24 cellular contexts compared by ENCODE assay signal in genomic region chr11:134398079-134398444, GRCh38. TPM values are rescaled to one million over a fixed set of nuclear protein-coding genes. Genes with fewer than 3 reads are reported as not detected.
DNase-seq lines count a peak whose midpoint lies in the region; FAIRE-seq and TF ChIP-seq lines count a peak whose summit lies in the region.
"Had no signal": no experiment of that assay in that cellular context is flagged by ENCODE, and none has a peak within 500 bp of the region (broad histone marks: within the 10 kb centered on the region; RNA-seq: fewer than 3 reads in every experiment).

No MANE protein-coding gene starts in this region.

- intact Hi-C loops in transverse colon (cut with DNase I; ENCODE audit: low total_unique reads), result no loop called here

- H3K4me3 ChIP-seq in LNCaP clone FGC (ENCODE audit: low read depth, low read length) (no peak overlapping the region), transverse colon (no peak overlapping the region), small intestine (ENCODE audit: low read depth in 1 of 2, low read length in 2 of 2) (no peak overlapping the region)
- H3K4me3 ChIP-seq: esophagus squamous epithelium, heart left ventricle had no signal

- H3K27me3 ChIP-seq in transverse colon, result peaks cover 18% of the 10 kb centered on the region
- H3K27me3 ChIP-seq in small intestine (ENCODE audit: control insufficient read depth in 2 of 2, insufficient read depth in 2 of 2, low read length in 2 of 2), result peaks cover 0 to 3% of the 10 kb centered on the region in 2 donors

- TF ChIP-seq CTCF in LNCaP clone FGC (IDR thresholded peaks at IDR 0.05; ENCODE audit: control insufficient read depth, extremely low read depth, insufficient read depth), result no peak
- TF ChIP-seq CTCF in transverse colon (IDR thresholded peaks at IDR 0.05), result no peak

- 77% methylated on average over 11 of the region's 11 CpGs; no CpG with 5 or more reads in 1 of the 2 donors for WGBS in transverse colon (ENCODE audit: low coverage in 1 of 2), 2 donors
- WGBS in small intestine, 3 donors, result 61 to 73% (median 72%) methylated on average over 11 of the region's 11 CpGs

- in situ Hi-C loops in transverse colon (cut with MboI; ENCODE audit: low pct_ligation_motif_present in 1 of 4, low pct_unique_long_range_greater_than_20kb in 1 of 4, low sequenced_read_pairs in 3 of 4), result no loop called here

- no peak for TF ChIP-seq POLR2A in transverse colon (IDR thresholded peaks at IDR 0.05)

- FAIRE-seq in urothelium cell line (lab: Jason Lieb, UNC) (no peak), small intestine (lab: Jason Lieb, UNC) (no peak)
- FAIRE-seq: A204.1 had no signal

- no peaks in the 10 kb centered on the region for H3K36me3 ChIP-seq in transverse colon
- no peaks in the 10 kb centered on the region for H3K36me3 ChIP-seq in small intestine (ENCODE audit: control insufficient read depth in 2 of 2, insufficient read depth in 2 of 2, low read length in 2 of 2)
- H3K36me3 ChIP-seq: esophagus squamous epithelium, heart left ventricle had no signal

- peak; percentile 86 for DNase-seq in Ammon's horn (ENCODE audit: low spot score)
- peak; percentile 26 for DNase-seq in LNCaP clone FGC (ENCODE audit: low read depth)
- DNase-seq in caudate nucleus (lab: John Stamatoyannopoulos, UW), result peak in 47 of 61 donors; percentile 19 to 88 (median 58)
- DNase-seq in medulla oblongata (ENCODE audit: extremely low spot score), result peak; percentile 78
- no peak for DNase-seq in transverse colon
- no peak for DNase-seq in urothelium cell line (ENCODE audit: low spot score)
- no peak for DNase-seq in HK-2 (ENCODE audit: unreplicated experiment)
- DNase-seq in small intestine, result no peak
- DNase-seq: activated CD4-positive, alpha-beta T cell treated with anti-CD3 and anti-CD28 coated beads, Interleukin-2, amount 10 ng/mL, durations not matched to agents 7 days and 5 days; activated CD8-positive, alpha-beta memory T cell treated with anti-CD3 and anti-CD28 coated beads, Interleukin-2, amount 50 U/mL, for 4 hours; activated effector memory CD4-positive, alpha-beta T cell treated with Interleukin-2 at 50 U/mL for 16 hours; DMS53; effector memory CD8-positive, alpha-beta T cell; esophagus squamous epithelium; heart left ventricle; KBM-7; NCI-H2081 treated with DMSO at 0.1 percent for 48 hours; NCI-H526 treated with DMSO at 0.1 percent for 48 hours; Right ventricle myocardium superior had no signal

- H3K4me1 ChIP-seq in transverse colon, result no peaks in the 10 kb centered on the region
- H3K4me1 ChIP-seq in small intestine (ENCODE audit: control insufficient read depth in 2 of 2, insufficient read depth in 1 of 2, low read depth in 1 of 2, low read length in 1 of 2), result no peaks in the 10 kb centered on the region
- H3K4me1 ChIP-seq: esophagus squamous epithelium, heart left ventricle, parathyroid adenoma had no signal

- TF ChIP-seq EP300 in transverse colon (IDR thresholded peaks at IDR 0.05; ENCODE audit: low read depth), result no peak

- peak overlapping the region; percentile 87 for H3K27ac ChIP-seq in caudate nucleus (ENCODE audit: low read depth, low read length)
- no peak overlapping the region for H3K27ac ChIP-seq in transverse colon
- no peak overlapping the region for H3K27ac ChIP-seq in small intestine (ENCODE audit: low read depth in 1 of 2, low read length in 1 of 2)
- H3K27ac ChIP-seq: esophagus squamous epithelium, heart left ventricle, parathyroid adenoma had no signal

- no peaks in the 10 kb centered on the region for H3K9me3 ChIP-seq in transverse colon
- H3K9me3 ChIP-seq in small intestine (ENCODE audit: control insufficient read depth, low read depth), result no peaks in the 10 kb centered on the region
- H3K9me3 ChIP-seq: esophagus squamous epithelium had no signal

RNA-seq across cellular contexts. Expression of gene B3GAT1, which starts 14.0 kb away (rescaled TPM):
- total RNA-seq in transverse colon, result under 1 TPM in 2 of 4 donors, not detected in 2; 0.14 to 0.16 TPM
- under 1 TPM in 2 of 3 donors, not detected in 1; 0.54 to 0.57 TPM for polyA plus RNA-seq in small intestine
- total RNA-seq: lung microvascular endothelial cell, myocyte had no signal
- polyA plus RNA-seq: CD14-positive monocyte had no signal

Comparison
In these comparisons a context has a peak if more than half of its experiments do, and no peak if none do; other contexts are left out.
1. DNase-seq: peak in Ammon's horn (single experiment), LNCaP clone FGC (single experiment), caudate nucleus (47 of 61) and medulla oblongata (single experiment); none in transverse colon (single experiment), urothelium cell line (single experiment), HK-2 (single experiment) and small intestine (single experiment).